Comparison of ENCODE assay signal across 1 cellular context in genomic region chr2:222756362-222756831, GRCh38.
A peak's percentile ranks its signal among the peaks of the same experiment; 100 is the strongest.
TF ChIP-seq lines count a peak whose summit lies in the region.

No MANE protein-coding gene starts in this region.

TF ChIP-seq in HepG2, 621 proteins besides CTCF, POLR2A, EP300 and RAD21 (continued from another document and continues in another):
- TF ChIP-seq GRHL1 (CRISPR knock-in tag; conservative IDR thresholded peaks at IDR 0.05), result no peak
- 0 out of 2 replicates have a peak, but pooled peaks have one; percentile 29 for TF ChIP-seq FOXC1 (CRISPR knock-in tag; IDR thresholded peaks at IDR 0.05; ENCODE audit: borderline replicate concordance)
- no peak for TF ChIP-seq NR2F6 (IDR thresholded peaks at IDR 0.05)
- TF ChIP-seq NR2F6 (CRISPR knock-in tag; IDR thresholded peaks at IDR 0.05), result 0 out of 2 replicates have a peak, but pooled peaks have one; percentile 31
- peak; percentile 44; the same call in 1 of the 2 replicates for TF ChIP-seq POGZ (CRISPR knock-in tag; IDR thresholded peaks at IDR 0.05)
- TF ChIP-seq ZNF407 (CRISPR knock-in tag; IDR thresholded peaks at IDR 0.05; ENCODE audit: not compliant biosample characterization), result peak; percentile 25
- no peak for TF ChIP-seq KDM1A (CRISPR knock-in tag; IDR thresholded peaks at IDR 0.05)
- no peak for TF ChIP-seq AGO1 (IDR thresholded peaks at IDR 0.05; ENCODE audit: low read depth, low read length, poor library complexity, severe bottlenecking)
- peak; percentile 59; the same call in 1 of the 2 replicates for TF ChIP-seq SALL1 (CRISPR knock-in tag; IDR thresholded peaks at IDR 0.05)
- TF ChIP-seq ZMYM2 (CRISPR knock-in tag; IDR thresholded peaks at IDR 0.05), result peak; percentile 61; the same call in 1 of the 2 replicates
- TF ChIP-seq ZNF180 (CRISPR knock-in tag; IDR thresholded peaks at IDR 0.05; ENCODE audit: borderline replicate concordance, low read depth), result no peak
- TF ChIP-seq ZBTB43 (CRISPR knock-in tag; conservative IDR thresholded peaks at IDR 0.05), result 0 out of 2 replicates have a peak, but pooled peaks have one; percentile 44
- 0 out of 2 replicates have a peak, but pooled peaks have one; percentile 43 for TF ChIP-seq MEIS1 (CRISPR knock-in tag; IDR thresholded peaks at IDR 0.05; ENCODE audit: borderline replicate concordance)
- 0 out of 2 replicates have a peak, but pooled peaks have one; percentile 24 for TF ChIP-seq HNF1B (CRISPR knock-in tag; IDR thresholded peaks at IDR 0.05)
- no peak for TF ChIP-seq ZNF138 (CRISPR knock-in tag; IDR thresholded peaks at IDR 0.05; ENCODE audit: low read depth)
- TF ChIP-seq ZNF292 (CRISPR knock-in tag; IDR thresholded peaks at IDR 0.05; ENCODE audit: borderline replicate concordance, low read depth), result peak; percentile 49; the same call in 1 of the 2 replicates
- TF ChIP-seq CEBPB (IDR thresholded peaks at IDR 0.05; ENCODE audit: borderline replicate concordance, low read depth, low read length), result no peak
- TF ChIP-seq BCL6 (CRISPR knock-in tag; IDR thresholded peaks at IDR 0.05), result peak; percentile 8; the same call in 1 of the 2 replicates
- 0 out of 2 replicates have a peak, but pooled peaks have one; percentile 52 for TF ChIP-seq ZSCAN31 (CRISPR knock-in tag; IDR thresholded peaks at IDR 0.05; ENCODE audit: low read depth)
- peak; percentile 41; the same call in 1 of the 2 replicates for TF ChIP-seq SOX5 (CRISPR knock-in tag; IDR thresholded peaks at IDR 0.05; ENCODE audit: borderline replicate concordance)
- TF ChIP-seq DZIP1 (CRISPR knock-in tag; IDR thresholded peaks at IDR 0.05), result no peak
- no peak for TF ChIP-seq GPN1 (CRISPR knock-in tag; IDR thresholded peaks at IDR 0.05; ENCODE audit: borderline replicate concordance)
- TF ChIP-seq MTERF4 (CRISPR knock-in tag; IDR thresholded peaks at IDR 0.05), result no peak
- TF ChIP-seq ZNF589 (CRISPR knock-in tag; conservative IDR thresholded peaks at IDR 0.05), result no peak
- peak; percentile 39; the same call in 1 of the 2 replicates for TF ChIP-seq SAP130 (CRISPR knock-in tag; IDR thresholded peaks at IDR 0.05; ENCODE audit: low read depth)
- no peak for TF ChIP-seq IRF9 (CRISPR knock-in tag; IDR thresholded peaks at IDR 0.05; ENCODE audit: borderline replicate concordance)
- no peak for TF ChIP-seq GABPA (IDR thresholded peaks at IDR 0.05; ENCODE audit: low read depth, low read length)
- TF ChIP-seq GABPA (CRISPR knock-in tag; IDR thresholded peaks at IDR 0.05; ENCODE audit: low read depth), result peak; percentile 49
- no peak for TF ChIP-seq DNMT1 (CRISPR knock-in tag; IDR thresholded peaks at IDR 0.05)
- TF ChIP-seq KLF15 (CRISPR knock-in tag; IDR thresholded peaks at IDR 0.05; ENCODE audit: borderline replicate concordance), result no peak
- TF ChIP-seq NFE2L1 (CRISPR knock-in tag; IDR thresholded peaks at IDR 0.05; ENCODE audit: borderline replicate concordance), result no peak
- TF ChIP-seq NFYB (CRISPR knock-in tag; IDR thresholded peaks at IDR 0.05), result no peak
- no peak for TF ChIP-seq ZNF382 (CRISPR knock-in tag; IDR thresholded peaks at IDR 0.05; ENCODE audit: borderline replicate concordance)
- peak; percentile 56 for TF ChIP-seq PAXIP1 (CRISPR knock-in tag; conservative IDR thresholded peaks at IDR 0.05)
- TF ChIP-seq AGO2 (optimal IDR thresholded peaks at IDR 0.05; ENCODE audit: low read depth, low read length), result no peak
- TF ChIP-seq SRSF1 (optimal IDR thresholded peaks at IDR 0.05; ENCODE audit: low read depth, low read length), result no peak
- TF ChIP-seq RXRB (CRISPR knock-in tag; IDR thresholded peaks at IDR 0.05; ENCODE audit: borderline replicate concordance), result peak; percentile 36; the same call in 1 of the 2 replicates
